15 cellular contexts compared by ENCODE assay signal in the genomic region with DNA sequence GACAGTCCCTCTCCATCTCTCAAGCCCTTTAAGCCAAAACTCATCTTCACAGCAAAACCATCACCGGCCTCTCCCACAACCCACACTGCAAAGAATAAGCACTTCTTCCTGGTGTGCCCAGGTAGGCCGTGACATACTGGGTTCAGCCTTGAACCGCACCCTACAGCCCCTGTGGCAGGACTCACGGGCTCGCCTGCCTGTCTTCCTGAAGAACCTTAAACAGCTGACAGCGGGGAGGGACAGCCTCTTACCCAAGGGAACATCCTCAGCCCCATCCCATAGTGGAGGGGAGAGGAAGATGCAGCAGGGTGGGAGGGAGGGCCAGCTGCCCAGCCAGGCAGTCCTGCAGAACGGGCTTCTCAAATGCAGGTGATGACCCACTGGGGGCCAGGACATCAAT. TPM values are rescaled to one million over a fixed set of nuclear protein-coding genes. Genes with fewer than 3 reads are reported as not detected.
A peak's percentile ranks its signal among the peaks of the same experiment; 100 is the strongest.
DNase-seq lines count a peak whose midpoint lies in the region; ATAC-seq and TF ChIP-seq lines count a peak whose summit lies in the region.
"Had no signal": no experiment of that assay in that cellular context is flagged by ENCODE, and none has a peak within 500 bp of the region (broad histone marks: within the 10 kb centered on the region; RNA-seq: fewer than 3 reads in every experiment).

No MANE protein-coding gene starts in this region.

- H3K79me2 ChIP-seq in OCI-LY7 (ENCODE audit: insufficient read depth, low read depth, low read length), result no peaks in the 10 kb centered on the region

- BruUV-seq in OCI-LY7 (replicated peaks; lab: Mats Ljungman, UMichigan), result no TSS peak

- CTCF ChIA-PET in activated naive CD4-positive, alpha-beta T cell treated with anti-CD3 and anti-CD28 coated beads for 36 hours (lab: Charles Lee), result interaction anchor here (1.2 to 2.5 kb wide), 2 partner anchors 12 to 71 kb away, joined by 3 to 7 read pairs; no protein-coding TSS in a partner anchor
- CTCF ChIA-PET in OCI-LY7 (lab: Charles Lee; ENCODE audit: unreplicated experiment), result interaction anchor here (0.6 kb wide), 1 partner anchor 262 kb away, joined by 3 read pairs; the partner anchor contains the start of gene SKIC8

- H3K9me3 Mint-ChIP-seq in activated naive CD4-positive, alpha-beta T cell treated with anti-CD3 and anti-CD28 coated beads, Interleukin-2, amount 50 U/mL, for 24 hours, result no peaks in the 10 kb centered on the region
- H3K9me3 Mint-ChIP-seq in activated naive CD4-positive, alpha-beta T cell treated with anti-CD3 and anti-CD28 coated beads for 36 hours, result no peaks in the 10 kb centered on the region
- H3K9me3 Mint-ChIP-seq: stimulated activated naive CD8-positive, alpha-beta T cell treated with anti-CD3 and anti-CD28 coated beads, Interleukin-15, amount 100 ng/mL, for 72 hours had no signal

- H3K27me3 Mint-ChIP-seq in activated naive CD4-positive, alpha-beta T cell treated with anti-CD3 and anti-CD28 coated beads, Interleukin-2, amount 50 U/mL, for 24 hours, result no peaks in the 10 kb centered on the region
- H3K27me3 Mint-ChIP-seq in activated naive CD4-positive, alpha-beta T cell treated with anti-CD3 and anti-CD28 coated beads for 36 hours (ENCODE audit: low read depth), result no peaks in the 10 kb centered on the region
- H3K27me3 Mint-ChIP-seq: stimulated activated naive CD8-positive, alpha-beta T cell treated with anti-CD3 and anti-CD28 coated beads, Interleukin-15, amount 100 ng/mL, for 72 hours had no signal

- H3K36me3 ChIP-seq in OCI-LY7 (ENCODE audit: insufficient read depth, low read length) (peaks cover 42% of the 10 kb centered on the region; the same call in 1 of the 2 replicates), transverse colon (peaks cover 0 to 4% (median 0%) of the 10 kb centered on the region in 4 donors)

- H3K4me1 ChIP-seq in OCI-LY7 (ENCODE audit: insufficient read depth, low read length, poor library complexity, severe bottlenecking) (peaks cover 58% of the 10 kb centered on the region), transverse colon (peaks cover 19 to 60% (median 38%) of the 10 kb centered on the region in 4 donors)

- no peak for DNase-seq in activated naive CD4-positive, alpha-beta T cell treated with anti-CD3 and anti-CD28 coated beads for 36 hours
- DNase-seq in OCI-LY7 (ENCODE audit: low spot score), result no peak
- no peak for DNase-seq in left colon
- DNase-seq in transverse colon, result no peak
- DNase-seq in stimulated activated CD4-positive, alpha-beta T cell treated with anti-CD3 and anti-CD28 coated beads, Interleukin-4, amount 100 ng/mL, for 1 hour, result no peak
- DNase-seq: central memory CD4-positive, alpha-beta T cell; NCI-H2107; NCI-H774; posterior cingulate gyrus; stimulated activated naive CD8-positive, alpha-beta T cell treated with anti-CD3 and anti-CD28 coated beads, Interleukin-15, amount 100 ng/mL, for 72 hours had no signal

- H3K4me1 Mint-ChIP-seq in activated naive CD4-positive, alpha-beta T cell treated with anti-CD3 and anti-CD28 coated beads, Interleukin-2, amount 50 U/mL, for 24 hours, result peaks cover 97% of the 10 kb centered on the region
- peaks cover 81% of the 10 kb centered on the region for H3K4me1 Mint-ChIP-seq in activated naive CD4-positive, alpha-beta T cell treated with anti-CD3 and anti-CD28 coated beads for 36 hours (ENCODE audit: low read depth)

- peaks cover 9% of the 10 kb centered on the region for H3K36me3 Mint-ChIP-seq in activated naive CD4-positive, alpha-beta T cell treated with anti-CD3 and anti-CD28 coated beads, Interleukin-2, amount 50 U/mL, for 24 hours
- H3K36me3 Mint-ChIP-seq in activated naive CD4-positive, alpha-beta T cell treated with anti-CD3 and anti-CD28 coated beads for 36 hours (ENCODE audit: low read depth), result peaks cover 19% of the 10 kb centered on the region

- peak overlapping the region; percentile 23; the same call in 1 of the 2 replicates for H3K4me2 ChIP-seq in OCI-LY7 (ENCODE audit: low read length)

- TF ChIP-seq EP300 in transverse colon (IDR thresholded peaks at IDR 0.05; ENCODE audit: low read depth), result no peak

- H3K27ac Mint-ChIP-seq in activated naive CD4-positive, alpha-beta T cell treated with anti-CD3 and anti-CD28 coated beads, Interleukin-2, amount 50 U/mL, for 24 hours, result peak overlapping the region; percentile 81
- no peak overlapping the region for H3K27ac Mint-ChIP-seq in activated naive CD4-positive, alpha-beta T cell treated with anti-CD3 and anti-CD28 coated beads for 36 hours

- no peaks in the 10 kb centered on the region for H3K9me2 ChIP-seq in OCI-LY7 (ENCODE audit: insufficient read depth, low read length)

- WGBS in transverse colon (ENCODE audit: low coverage in 1 of 2), 2 donors, result 0 to 77% methylated on average over 1 to 7 of the region's 7 CpGs

- no peak overlapping the region for H3K4me3 Mint-ChIP-seq in activated naive CD4-positive, alpha-beta T cell treated with anti-CD3 and anti-CD28 coated beads, Interleukin-2, amount 50 U/mL, for 24 hours
- H3K4me3 Mint-ChIP-seq in activated naive CD4-positive, alpha-beta T cell treated with anti-CD3 and anti-CD28 coated beads for 36 hours, result no peak overlapping the region

- H3K27ac ChIP-seq in OCI-LY7 (ENCODE audit: low read depth, low read length, poor library complexity, severe bottlenecking) (no peak overlapping the region), transverse colon (peak overlapping the region in 3 of 4 donors; percentile 12 to 38 (median 13))
- H3K27ac ChIP-seq: VCaP had no signal

- no peak overlapping the region for H3K4me3 ChIP-seq in OCI-LY7 (ENCODE audit: low read depth, low read length, poor library complexity, severe bottlenecking)
- H3K4me3 ChIP-seq in transverse colon, result no peak overlapping the region

- POLR2A ChIA-PET in OCI-LY7 (lab: Charles Lee), result interaction anchor here (0.6 to 4.7 kb wide), 3 partner anchors 14 to 32 kb away, joined by 3 to 17 read pairs (median 13); no protein-coding TSS in a partner anchor

- H3K27me3 ChIP-seq in transverse colon, result no peaks in the 10 kb centered on the region

- H3K9me3 ChIP-seq in OCI-LY7 (ENCODE audit: low read length), result no peaks in the 10 kb centered on the region
- H3K9me3 ChIP-seq in transverse colon, result no peaks in the 10 kb centered on the region

- no peak overlapping the region for H2AFZ ChIP-seq in OCI-LY7 (ENCODE audit: low read length)

- TF ChIP-seq POLR2A in transverse colon (IDR thresholded peaks at IDR 0.05), result no peak

- peak; percentile 36 for ATAC-seq in left colon
- no peak for ATAC-seq in GM21526 (IDR thresholded peaks at IDR 0.05; ENCODE audit: low FRiP score, unreplicated experiment)
- no peak for ATAC-seq in HG02623 (IDR thresholded peaks at IDR 0.05; ENCODE audit: unreplicated experiment)
- ATAC-seq: stimulated activated naive CD8-positive, alpha-beta T cell treated with anti-CD3 and anti-CD28 coated beads, Interleukin-15, amount 100 ng/mL, for 72 hours had no signal

- H4K20me1 ChIP-seq in OCI-LY7 (ENCODE audit: insufficient read depth, low read length), result peaks cover 2% of the 10 kb centered on the region; the same call in 1 of the 2 replicates

- in situ Hi-C loops in transverse colon (cut with MboI; ENCODE audit: low pct_ligation_motif_present in 1 of 4, low pct_unique_long_range_greater_than_20kb in 1 of 4, low sequenced_read_pairs in 3 of 4), result no loop called here

- TF ChIP-seq CTCF in OCI-LY7 (conservative IDR thresholded peaks at IDR 0.05; ENCODE audit: low read length), result no peak
- no peak for TF ChIP-seq CTCF in transverse colon (IDR thresholded peaks at IDR 0.05)

- intact Hi-C loops in activated naive CD4-positive, alpha-beta T cell treated with anti-CD3 and anti-CD28 coated beads for 36 hours (cut with micrococcal nuclease), result no loop called here
- intact Hi-C loops in OCI-LY7 (cut with micrococcal nuclease; ENCODE audit: unreplicated experiment), result no loop called here
- intact Hi-C loops in left colon (cut with DNase I, micrococcal nuclease), result no loop called here
- intact Hi-C loops in transverse colon (cut with DNase I; ENCODE audit: low total_unique reads), result no loop called here

RNA-seq across cellular contexts. Expression of gene TBC1D2B, which starts 40.2 kb away (rescaled TPM):
- total RNA-seq in activated naive CD4-positive, alpha-beta T cell treated with anti-CD3 and anti-CD28 coated beads for 36 hours, result 10 to 100 TPM; 57.1 to 60.3 TPM
- 22.8 and 30.9 TPM in 2 replicates for total RNA-seq in OCI-LY7 (2014; rRNA removed; shearing (Covaris generic))
- total RNA-seq in OCI-LY7 (2022) (38.2 and 41.5 TPM in 2 replicates), left colon (10 to 100 TPM; 41.3 to 63.5 TPM), transverse colon (10 to 100 TPM; 40.4 to 62.6 (median 53.8) TPM)

RNA-seq across cellular contexts. Expression of gene SH2D7, which starts 55.0 kb away (rescaled TPM):
- total RNA-seq in activated naive CD4-positive, alpha-beta T cell treated with anti-CD3 and anti-CD28 coated beads for 36 hours, result not detected
- not detected in 2 replicates for total RNA-seq in OCI-LY7 (2014; rRNA removed; shearing (Covaris generic))
- total RNA-seq in OCI-LY7 (2022) (not detected in 2 replicates), left colon (1 to 10 TPM in 1 of 2 donors, under 1 TPM in 1; 0.89 to 2.4 TPM), transverse colon (1 to 10 TPM in 3 of 4 donors, not detected in 1; 6.0 to 9.7 (median 9.3) TPM)
- total RNA-seq: RPMI7951 had no signal
